In genomic region chr2:46780801-46781445, GRCh38 we compare ENCODE assay signal across 9 cellular contexts.
A peak's percentile ranks its signal among the peaks of the same experiment; 100 is the strongest.
DNase-seq lines count a peak whose midpoint lies in the region; ATAC-seq lines count a peak whose summit lies in the region.
"Had no signal": no experiment of that assay in that cellular context is flagged by ENCODE, and none has a peak within 500 bp of the region (broad histone marks: within the 10 kb centered on the region; RNA-seq: fewer than 3 reads in every experiment).

No MANE protein-coding gene starts in this region.

- in situ Hi-C loops in G401 (cut with HindIII; ENCODE audit: low sequenced_read_pairs), result no loop called here

- peak; percentile 73 for DNase-seq in G401 (ENCODE audit: low spot score)
- DNase-seq in NCI-H82 treated with DMSO at 0.1 percent for 48 hours (lab: John Stamatoyannopoulos, UW; ENCODE audit: unreplicated experiment), result peak; percentile 40
- peak; percentile 60 for DNase-seq in fibroblast of peridontal ligament (ENCODE audit: extremely low read depth)
- DNase-seq in posterior cingulate gyrus, result peak in 6 of 10 donors; percentile 26 to 88 (median 62)
- no peak for DNase-seq in mesenteric fat pad (ENCODE audit: low spot score)
- DNase-seq in SKM-1 (lab: John Stamatoyannopoulos, UW; ENCODE audit: unreplicated experiment), result no peak
- DNase-seq: stimulated activated CD4-positive, alpha-beta T cell treated with anti-CD3 and anti-CD28 coated beads, Interleukin-1b, Interleukin-23, amount 100 ng/mL, for 48 hours had no signal

- intact Hi-C loops in posterior cingulate gyrus (cut with DNase I), result no loop called here

- ATAC-seq in HG02970 (IDR thresholded peaks at IDR 0.05; ENCODE audit: low FRiP score, unreplicated experiment) (no peak), GM18502 (IDR thresholded peaks at IDR 0.05; ENCODE audit: poor library complexity, unreplicated experiment) (no peak)

Comparison
In these comparisons a context has a peak if more than half of its experiments do, and no peak if none do; other contexts are left out.
1. DNase-seq: peak in G401 (single experiment), NCI-H82 treated with DMSO at 0.1 percent for 48 hours (single experiment), fibroblast of peridontal ligament (single experiment) and posterior cingulate gyrus (6 of 10); none in mesenteric fat pad (single experiment) and SKM-1 (single experiment).